Comparison of ENCODE assay signal across 29 cellular contexts in the genomic region with DNA sequence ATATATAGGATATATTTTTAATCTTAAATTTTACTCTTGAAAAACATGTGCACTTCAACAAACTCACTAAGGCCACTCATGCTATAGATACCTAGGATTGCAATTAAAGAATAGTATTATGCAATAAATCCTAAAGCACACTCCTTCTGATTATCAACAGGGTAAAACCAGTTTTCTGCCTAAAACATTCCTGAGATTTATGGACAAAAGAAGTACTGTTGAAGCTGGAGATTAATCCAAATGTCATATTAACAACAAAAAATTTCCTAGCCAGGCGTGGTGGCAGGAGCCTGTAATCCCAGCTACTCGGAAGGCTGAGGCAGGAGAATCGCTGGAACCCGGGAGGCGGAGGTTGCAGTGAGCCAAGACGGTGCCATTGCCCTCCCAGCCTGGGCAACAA. TPM values are rescaled to one million over a fixed set of nuclear protein-coding genes. Genes with fewer than 3 reads are reported as not detected.
"Had no signal": no experiment of that assay in that cellular context is flagged by ENCODE, and none has a peak within 500 bp of the region (broad histone marks: within the 10 kb centered on the region; RNA-seq: fewer than 3 reads in every experiment).

No MANE protein-coding gene starts in this region.

- H3K36me3 ChIP-seq: breast epithelium, colonic mucosa had no signal

- H3K9me3 ChIP-seq: breast epithelium, colonic mucosa, gastroesophageal sphincter, heart left ventricle, left ventricle myocardium inferior, neutrophil, right lobe of liver, upper lobe of left lung had no signal

- H3K4me3 ChIP-seq: breast epithelium, colonic mucosa, gastroesophageal sphincter, heart left ventricle, left ventricle myocardium inferior, lung, right lobe of liver, upper lobe of left lung had no signal

- FAIRE-seq: astrocyte, islet of Langerhans had no signal

- H3K27me3 ChIP-seq: breast epithelium, colonic mucosa, gastroesophageal sphincter, heart left ventricle, neutrophil, right lobe of liver, upper lobe of left lung had no signal

- H3K4me1 ChIP-seq: breast epithelium, colonic mucosa, right lobe of liver, upper lobe of left lung had no signal

- ATAC-seq: effector memory CD8-positive, alpha-beta T cell; gastroesophageal sphincter; heart left ventricle; right lobe of liver had no signal

- H3K27ac ChIP-seq: colonic mucosa, gastroesophageal sphincter, neutrophil, right lobe of liver, upper lobe of left lung had no signal

- DNase-seq: activated CD4-positive, alpha-beta memory T cell treated with anti-CD3 and anti-CD28 coated beads for 36 hours; activated CD4-positive, alpha-beta T cell treated with anti-CD3 and anti-CD28 coated beads for 4 hours; activated CD4-positive, CD25-positive, alpha-beta regulatory T cell; activated CD8-positive, alpha-beta memory T cell treated with anti-CD3 and anti-CD28 coated beads, Interleukin-2, amount 50 U/mL, for 4 hours; activated gamma-delta T cell treated with Interleukin-2 at 50 U/mL for 16 hours; activated naive CD4-positive, alpha-beta T cell treated with anti-CD3 and anti-CD28 coated beads, Interleukin-2, amount 50 U/mL, for 16 hours; activated T-cell treated with anti-CD3 and anti-CD28 coated beads, Interleukin-2, amount 50 U/mL, for 1 hour; amniotic stem cell; colonic mucosa; effector memory CD8-positive, alpha-beta T cell; erythroblast; heart left ventricle; left ventricle myocardium inferior; mesendoderm; right lobe of liver; stimulated activated CD4-positive, alpha-beta T cell treated with anti-CD3 and anti-CD28 coated beads, Interleukin-2, amount 100 ng/mL, for 48 hours; stimulated activated naive CD4-positive, alpha-beta T cell treated with Interleukin-2 at 50 U/mL for 16 hours; upper lobe of left lung had no signal

RNA-seq across cellular contexts. Expression of a gene that starts 21.4 kb away (rescaled TPM):
- total RNA-seq: activated CD4-positive, alpha-beta memory T cell treated with anti-CD3 and anti-CD28 coated beads for 36 hours; activated CD8-positive, alpha-beta memory T cell treated with anti-CD3 and anti-CD28 coated beads for 36 hours; astrocyte; colonic mucosa; gastroesophageal sphincter; left ventricle myocardium inferior; lung; mucosa of gallbladder; osteocyte; posterior vena cava; right lobe of liver; T-helper 1 cell treated with Interleukin-12 subunit alpha and Interleukin-12 subunit beta and Interleukin-4 antibody, amounts not matched to agents 30 ng/mL and 1 ng/mL, for 36 hours had no signal
- polyA plus RNA-seq: heart left ventricle had no signal
